21 cellular contexts compared by ENCODE assay signal in genomic region chr13:87120476-87120875, GRCh38.
"Had no signal": no experiment of that assay in that cellular context is flagged by ENCODE, and none has a peak within 500 bp of the region (broad histone marks: within the 10 kb centered on the region; RNA-seq: fewer than 3 reads in every experiment).

No MANE protein-coding gene starts in this region.

- H3K36me3 ChIP-seq: brain microvascular endothelial cell, sigmoid colon, tibial nerve, vagina had no signal

- H2AFZ ChIP-seq: hepatocyte had no signal

- ATAC-seq: activated CD8-positive, alpha-beta memory T cell treated with anti-CD3 and anti-CD28 coated beads, Interleukin-2, amount 10 ng/mL, durations not matched to agents 7 days and 5 days; activated T-helper 17 cell treated with anti-CD3 and anti-CD28 coated beads, Interleukin-2, amount 50 U/mL, for 72 hours; foreskin keratinocyte; left cardiac atrium had no signal

- H3K9me3 ChIP-seq: sigmoid colon, tibial nerve, vagina had no signal

- H3K4me1 ChIP-seq: foreskin keratinocyte, sigmoid colon, tibial nerve, vagina had no signal

- H3K27ac ChIP-seq: brain microvascular endothelial cell, foreskin keratinocyte, hepatocyte, sigmoid colon, tibial nerve, vagina had no signal

- H3K4me3 ChIP-seq: hepatocyte, sigmoid colon, tibial nerve, vagina had no signal

- H3K4me2 ChIP-seq: hepatocyte had no signal

- DNase-seq: activated B cell treated with CpG ODN at 0.5 μM for 24 hours; activated CD4-positive, alpha-beta memory T cell treated with anti-CD3 and anti-CD28 coated beads, Interleukin-2, amount 10 ng/mL, durations not matched to agents 7 days and 5 days; activated CD4-positive, alpha-beta T cell treated with anti-CD3 and anti-CD28 coated beads for 48 hours; activated CD8-positive, alpha-beta memory T cell treated with anti-CD3 and anti-CD28 coated beads, Interleukin-2, amount 10 ng/mL, durations not matched to agents 7 days and 5 days; activated naive CD4-positive, alpha-beta T cell treated with Interleukin-2 at 50 U/mL for 16 hours; activated naive CD8-positive, alpha-beta T cell treated with anti-CD3 and anti-CD28 coated beads, Interleukin-2, amount 10 ng/mL, durations not matched to agents 7 days and 5 days; brain microvascular endothelial cell; cortex of kidney; foreskin keratinocyte; left cardiac atrium; mesendoderm; occipital lobe; posterior cingulate gyrus; sigmoid colon; stimulated activated CD4-positive, alpha-beta T cell treated with anti-CD3 and anti-CD28 coated beads, Interleukin-2, amount 100 ng/mL, for 24 hours; stimulated activated naive CD4-positive, alpha-beta T cell treated with Interleukin-2 at 50 U/mL for 16 hours; substantia nigra had no signal

- H3K27me3 ChIP-seq: brain microvascular endothelial cell, foreskin keratinocyte, hepatocyte, sigmoid colon, tibial nerve, vagina had no signal
